ENCODE assay signal across 8 cellular contexts in the genomic region with DNA sequence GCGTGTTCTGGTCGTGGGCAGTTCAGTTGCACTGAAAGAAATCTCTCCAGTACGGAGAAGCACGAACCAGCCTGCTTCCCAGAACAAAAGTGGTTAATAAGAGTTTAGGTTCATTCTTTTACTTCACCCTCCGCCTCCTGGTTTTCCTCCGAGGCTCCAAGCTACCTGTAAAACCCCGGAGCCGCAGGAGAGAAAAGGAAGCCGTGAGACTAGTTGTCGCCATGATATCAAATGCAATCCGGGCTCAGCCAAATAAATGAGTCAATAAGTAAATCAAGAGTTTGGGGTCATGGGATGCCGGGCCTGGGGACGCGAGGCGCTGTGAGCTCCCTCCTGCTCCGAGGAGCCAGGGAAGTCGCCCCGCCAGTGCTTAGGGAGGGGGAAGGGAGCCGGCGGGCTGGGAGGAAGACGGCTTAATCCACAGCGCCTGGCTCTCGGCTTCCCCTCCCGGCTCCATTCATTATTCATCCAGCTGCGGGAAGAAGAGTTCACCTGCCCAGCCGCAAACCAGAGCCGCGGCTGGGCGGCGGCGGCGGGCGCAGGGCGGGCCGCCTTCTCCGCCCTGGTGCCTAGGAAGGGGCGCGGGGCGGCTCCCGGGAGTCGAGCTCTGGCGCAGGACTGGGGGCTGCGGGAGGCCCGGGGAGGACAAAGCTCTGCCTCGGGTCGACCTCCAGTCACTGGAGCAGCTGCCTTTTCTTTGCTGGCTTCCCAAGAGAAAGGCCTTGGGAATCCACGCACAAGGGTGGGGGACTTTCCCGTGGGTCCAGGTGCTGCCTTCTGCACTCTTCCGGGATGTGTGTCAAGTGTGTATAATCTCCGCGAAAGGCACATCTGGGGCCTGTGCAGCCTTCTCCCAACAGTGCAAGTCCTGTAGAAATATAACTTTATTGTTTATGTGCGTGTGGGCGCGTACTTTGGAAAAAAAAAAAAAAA. TPM values are rescaled to one million over a fixed set of nuclear protein-coding genes. Genes with fewer than 3 reads are reported as not detected.
A peak's percentile ranks its signal among the peaks of the same experiment; 100 is the strongest.
DNase-seq lines count a peak whose midpoint lies in the region; ATAC-seq and FAIRE-seq lines count a peak whose summit lies in the region.

No MANE protein-coding gene starts in this region.

- peak overlapping the region; percentile 39 for H3K27ac Mint-ChIP-seq in T-helper 17 cell

- DNase-seq in COLO829 (ENCODE audit: low spot score), result peak; percentile 53
- no peak for DNase-seq in T-helper 17 cell
- no peak for DNase-seq in epithelial cell of prostate (ENCODE audit: low read depth, low spot score)
- DNase-seq in mucosa of gallbladder (ENCODE audit: low spot score), result peak; percentile 31
- DNase-seq in urothelium cell line (ENCODE audit: low spot score), result peak; percentile 62

- H3K9me3 ChIP-seq in HUES48 (ENCODE audit: control insufficient read depth, insufficient read depth, low read length) (no peaks in the 10 kb centered on the region), T-helper 17 cell (ENCODE audit: control insufficient read depth, low read length, poor library complexity, severe bottlenecking) (no peaks in the 10 kb centered on the region)

- peaks cover 40% of the 10 kb centered on the region for H3K4me1 ChIP-seq in HUES48 (ENCODE audit: control insufficient read depth, insufficient read depth, low read length)

- peaks cover 88% of the 10 kb centered on the region for H3K27me3 Mint-ChIP-seq in T-helper 17 cell

- FAIRE-seq in urothelium cell line (lab: Jason Lieb, UNC), result no peak

- H3K9ac ChIP-seq in HUES48 (ENCODE audit: low read depth, low read length), result peak overlapping the region; percentile 80

- H3K4me3 Mint-ChIP-seq in T-helper 17 cell, result peak overlapping the region; percentile 93

- H3K27me3 ChIP-seq in HUES48 (ENCODE audit: control insufficient read depth, insufficient read depth, low read length), result no peaks in the 10 kb centered on the region

- no peaks in the 10 kb centered on the region for H3K36me3 Mint-ChIP-seq in T-helper 17 cell (ENCODE audit: low read depth)

- peaks cover 24% of the 10 kb centered on the region for H3K4me1 Mint-ChIP-seq in T-helper 17 cell

- no peaks in the 10 kb centered on the region for H3K36me3 ChIP-seq in HUES48 (ENCODE audit: control insufficient read depth, insufficient read depth, low read length)

- H3K4me3 ChIP-seq in HUES48 (ENCODE audit: low read depth, low read length), result peak overlapping the region; percentile 98

- H3K27ac ChIP-seq in HUES48 (ENCODE audit: low read depth, low read length), result peak overlapping the region; percentile 81
- H3K27ac ChIP-seq in epithelial cell of prostate, result peak overlapping the region; percentile 83

- ATAC-seq in T-helper 17 cell (no peak), HG02588 (IDR thresholded peaks at IDR 0.05; ENCODE audit: unreplicated experiment) (no peak), HG02981 (IDR thresholded peaks at IDR 0.05; ENCODE audit: unreplicated experiment) (no peak)

RNA-seq across cellular contexts. Expression of a gene that starts 1.7 kb away (rescaled TPM):
- not detected for total RNA-seq in T-helper 17 cell
- 6.8 TPM for total RNA-seq in mucosa of gallbladder

Comparison
In these comparisons a context has a peak if more than half of its experiments do, and no peak if none do; other contexts are left out.
1. DNase-seq: peak in COLO829 (single experiment), mucosa of gallbladder (single experiment) and urothelium cell line (single experiment); none in T-helper 17 cell (0 of 3) and epithelial cell of prostate (single experiment).